8 cellular contexts compared by ENCODE assay signal in genomic region chr1:93701619-93702018, GRCh38. TPM values are rescaled to one million over a fixed set of nuclear protein-coding genes. Genes with fewer than 3 reads are reported as not detected.
DNase-seq lines count a peak whose midpoint lies in the region; FAIRE-seq and TF ChIP-seq lines count a peak whose summit lies in the region.

No MANE protein-coding gene starts in this region.

- no peak overlapping the region for H3K4me2 ChIP-seq in neuronal stem cell (ENCODE audit: insufficient read depth, low read length, poor library complexity, severe bottlenecking)

- H3K14ac ChIP-seq in neuronal stem cell (ENCODE audit: low read length) = no peak overlapping the region

- TF ChIP-seq CTCF in bronchial epithelial cell (IDR thresholded peaks at IDR 0.05; ENCODE audit: insufficient read depth, low read length, severe bottlenecking) (no peak), testis (IDR thresholded peaks at IDR 0.05) (no peak)

- no peak overlapping the region for H3K9ac ChIP-seq in neuronal stem cell (ENCODE audit: low read depth, low read length, poor library complexity)

- no peak overlapping the region for H2BK120ac ChIP-seq in neuronal stem cell (ENCODE audit: low read depth, low read length)

- H3K23ac ChIP-seq in neuronal stem cell (ENCODE audit: low read depth, low read length, poor library complexity) = no peak overlapping the region

- no peaks in the 10 kb centered on the region for H3K79me1 ChIP-seq in neuronal stem cell (ENCODE audit: low read depth, low read length)

- peak overlapping the region; percentile 63 for H2AK5ac ChIP-seq in neuronal stem cell (ENCODE audit: low read depth, low read length)

- H3K27ac ChIP-seq in neuronal stem cell (replicated peaks; ENCODE audit: low read length) (no peak overlapping the region), testis (no peak overlapping the region)

- H3K4me3 ChIP-seq in bronchial epithelial cell (ENCODE audit: low read depth, low read length) (no peak overlapping the region), neuronal stem cell (ENCODE audit: low read length in 2 of 2) (no peak overlapping the region), testis (no peak overlapping the region), HAP-1 (no peak overlapping the region)

- no peak overlapping the region for H3K4ac ChIP-seq in neuronal stem cell (ENCODE audit: low read length)

- H3K36me3 ChIP-seq in bronchial epithelial cell (ENCODE audit: control insufficient read depth, insufficient read depth, low read length) (no peaks in the 10 kb centered on the region), neuronal stem cell (replicated peaks in 1 of 2; ENCODE audit: control insufficient read depth in 2 of 2, insufficient read depth in 2 of 2, low read length in 2 of 2) (no peaks in the 10 kb centered on the region), testis (ENCODE audit: low read depth, missing control alignments) (no peaks in the 10 kb centered on the region), HAP-1 (replicated peaks) (no peaks in the 10 kb centered on the region)

- H3K27me3 ChIP-seq in bronchial epithelial cell (ENCODE audit: control insufficient read depth, insufficient read depth, low read length) (no peaks in the 10 kb centered on the region), neuronal stem cell (ENCODE audit: control insufficient read depth in 3 of 3, insufficient read depth in 3 of 3, low read depth in 1 of 3, low read length in 3 of 3) (no peaks in the 10 kb centered on the region), testis (no peaks in the 10 kb centered on the region), HAP-1 (ENCODE audit: low read depth) (no peaks in the 10 kb centered on the region)

- H3K4me1 ChIP-seq in neuronal stem cell (ENCODE audit: control insufficient read depth in 2 of 2, insufficient read depth in 1 of 2, low read depth in 1 of 2, low read length in 2 of 2) (peaks cover 0 to 12% of the 10 kb centered on the region in 2 donors), testis (peaks cover 7% of the 10 kb centered on the region), HAP-1 (no peaks in the 10 kb centered on the region)

- no peak overlapping the region for H4K8ac ChIP-seq in neuronal stem cell (ENCODE audit: low read depth, low read length)

- H4K91ac ChIP-seq in neuronal stem cell (ENCODE audit: low read depth, low read length, poor library complexity) = no peak overlapping the region

- peak; percentile 100 for FAIRE-seq in bronchial epithelial cell (lab: Jason Lieb, UNC)

- in situ Hi-C loops in Caki2 (cut with HindIII; ENCODE audit: low pct_unique_long_range_greater_than_20kb, low sequenced_read_pairs) (no loop called here), HAP-1 (cut with MboI; ENCODE audit: low sequenced_read_pairs) (no loop called here)

- peak overlapping the region; percentile 5 for H2BK15ac ChIP-seq in neuronal stem cell (ENCODE audit: low read length)

- H3K18ac ChIP-seq in neuronal stem cell (ENCODE audit: low read length) = peak overlapping the region; percentile 69

- no peaks in the 10 kb centered on the region for H3K9me3 ChIP-seq in neuronal stem cell (replicated peaks in 1 of 2; ENCODE audit: control insufficient read depth in 2 of 2, insufficient read depth in 1 of 2, low read depth in 1 of 2, low read length in 2 of 2)
- H3K9me3 ChIP-seq in testis = no peaks in the 10 kb centered on the region
- H3K9me3 ChIP-seq in HAP-1 = no peaks in the 10 kb centered on the region

- no peak for TF ChIP-seq POLR2A in testis (IDR thresholded peaks at IDR 0.05)

- DNase-seq in Caki2 (ENCODE audit: low read depth) = peak; percentile 83
- peak; percentile 99 for DNase-seq in HS-27A (ENCODE audit: low read depth)
- DNase-seq in bronchial epithelial cell (ENCODE audit: low read depth) = peak; percentile 100
- DNase-seq in neuronal stem cell (ENCODE audit: low spot score) = no peak
- no peak for DNase-seq in stimulated activated CD4-positive, alpha-beta T cell treated with anti-CD3 and anti-CD28 coated beads, Interleukin-2, amount 100 ng/mL, for 24 hours
- DNase-seq in testis = no peak
- no peak for DNase-seq in HAP-1 (ENCODE audit: low spot score in 2 of 2)
- no peak for DNase-seq in NCI-H1694 (lab: John Stamatoyannopoulos, UW)

- H2BK12ac ChIP-seq in neuronal stem cell (ENCODE audit: low read length) = no peak overlapping the region

- no peak overlapping the region for H2AFZ ChIP-seq in neuronal stem cell (ENCODE audit: low read length)

- intact Hi-C loops in testis (cut with DNase I; ENCODE audit: low total_unique reads) = no loop called here

- H2BK5ac ChIP-seq in neuronal stem cell (ENCODE audit: low read length) = peak overlapping the region; percentile 9

RNA-seq across cellular contexts. Expression of gene BCAR3, which starts 20.0 kb away (rescaled TPM):
- total RNA-seq in Caki2 (2014; rRNA removed; shearing (Covaris generic); ENCODE audit: low replicate concordance) = 30.3 and 37.5 TPM in 2 replicates
- total RNA-seq in bronchial epithelial cell = 26.2 and 69.5 TPM in 2 replicates
- polyA plus RNA-seq in neuronal stem cell (2013, experiment 1 of 2) = 15.9 TPM
- polyA plus RNA-seq in neuronal stem cell (2013, experiment 2 of 2) = 16.0 TPM
- 10 to 100 TPM; 42.9 to 55.9 TPM for total RNA-seq in testis
- 23.2 TPM for polyA plus RNA-seq in testis (ENCODE audit: insufficient read depth, low read depth, low replicate concordance)

Comparison
In these comparisons a context has a peak if more than half of its experiments do, and no peak if none do; other contexts are left out.
1. DNase-seq: peak in Caki2 (single experiment), HS-27A (single experiment) and bronchial epithelial cell (single experiment); none in neuronal stem cell (single experiment), stimulated activated CD4-positive, alpha-beta T cell treated with anti-CD3 and anti-CD28 coated beads, Interleukin-2, amount 100 ng/mL, for 24 hours (0 of 2), testis (single experiment), HAP-1 (0 of 2) and NCI-H1694 (single experiment).